Comparison of ENCODE assay signal across 19 cellular contexts in the genomic region with DNA sequence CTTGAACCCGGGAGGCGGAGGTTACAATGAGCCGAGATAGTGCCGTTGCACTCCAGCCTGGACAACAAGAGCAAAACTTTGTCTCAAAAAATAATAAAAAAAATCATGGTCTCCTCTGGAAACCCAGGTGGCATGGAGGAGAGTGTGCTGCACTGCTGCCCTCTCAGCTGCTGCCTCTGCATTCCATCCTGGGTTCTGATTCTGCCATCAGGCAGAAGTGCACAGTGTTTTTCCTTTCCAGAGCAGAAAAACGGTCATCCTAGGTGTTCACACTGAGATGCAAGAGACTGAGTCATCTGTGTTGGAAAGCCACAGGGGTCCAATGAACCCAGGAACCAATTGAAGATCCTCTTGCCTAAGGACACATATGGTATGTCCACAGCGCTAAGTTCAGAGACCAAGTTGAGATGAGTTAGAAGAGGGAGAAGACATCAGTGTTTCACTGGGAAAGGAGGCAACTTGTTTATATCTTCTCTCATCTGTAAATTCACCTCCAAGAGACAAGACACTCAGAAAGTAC.
DNase-seq lines count a peak whose midpoint lies in the region; ATAC-seq, FAIRE-seq and TF ChIP-seq lines count a peak whose summit lies in the region.
"Had no signal": no experiment of that assay in that cellular context is flagged by ENCODE, and none has a peak within 500 bp of the region (broad histone marks: within the 10 kb centered on the region; RNA-seq: fewer than 3 reads in every experiment).

No MANE protein-coding gene starts in this region.

- H3K4me1 ChIP-seq in Loucy (ENCODE audit: insufficient read depth, low read length, poor library complexity, severe bottlenecking): peaks cover 91% of the 10 kb centered on the region
- H3K4me1 ChIP-seq in foreskin keratinocyte: peaks cover 43% of the 10 kb centered on the region
- peaks cover 0 to 7% (median 5%) of the 10 kb centered on the region in 4 donors for H3K4me1 ChIP-seq in transverse colon

- H4K20me1 ChIP-seq in Loucy (ENCODE audit: insufficient read depth, low read length, poor library complexity, severe bottlenecking): no peaks in the 10 kb centered on the region
- no peaks in the 10 kb centered on the region for H4K20me1 ChIP-seq in SU-DHL-6 (ENCODE audit: low read depth, low read length)

- peaks cover 8% of the 10 kb centered on the region for H3F3A ChIP-seq in Loucy (ENCODE audit: low read depth)
- H3F3A ChIP-seq in SU-DHL-6 (ENCODE audit: insufficient read depth): peaks cover 30% of the 10 kb centered on the region

- H3K27me3 ChIP-seq in Loucy (ENCODE audit: insufficient read depth, low read length, poor library complexity, severe bottlenecking) (no peaks in the 10 kb centered on the region), SU-DHL-6 (ENCODE audit: low read length) (no peaks in the 10 kb centered on the region), foreskin keratinocyte (no peaks in the 10 kb centered on the region), transverse colon (no peaks in the 10 kb centered on the region)

- H3K79me2 ChIP-seq in Loucy (ENCODE audit: insufficient read depth, low read length) (peaks cover 11% of the 10 kb centered on the region), SU-DHL-6 (ENCODE audit: insufficient read depth, low read length) (no peaks in the 10 kb centered on the region)

- H3K9me3 ChIP-seq in Loucy (ENCODE audit: insufficient read depth, low read depth, low read length): no peaks in the 10 kb centered on the region
- no peaks in the 10 kb centered on the region for H3K9me3 ChIP-seq in SU-DHL-6 (ENCODE audit: insufficient read depth, low read length)
- H3K9me3 ChIP-seq in transverse colon: no peaks in the 10 kb centered on the region

- no peaks in the 10 kb centered on the region for H3K9me2 ChIP-seq in Loucy (replicated peaks; ENCODE audit: low read depth, low read length)
- no peaks in the 10 kb centered on the region for H3K9me2 ChIP-seq in SU-DHL-6 (replicated peaks; ENCODE audit: insufficient read depth, low read length)

- H3K4me2 ChIP-seq in Loucy (ENCODE audit: low read depth, low read length, poor library complexity, severe bottlenecking) (no peak overlapping the region), SU-DHL-6 (ENCODE audit: low read depth, low read length, poor library complexity, severe bottlenecking) (no peak overlapping the region)

- no peak for FAIRE-seq in GM19239 (lab: Jason Lieb, UNC)
- FAIRE-seq: endometrium, G401.6, islet of Langerhans had no signal

- TF ChIP-seq CTCF in Loucy (conservative IDR thresholded peaks at IDR 0.05; ENCODE audit: low read length) (no peak), SU-DHL-6 (IDR thresholded peaks at IDR 0.05; ENCODE audit: insufficient read depth, low read length, poor library complexity, severe bottlenecking) (no peak), foreskin keratinocyte (conservative IDR thresholded peaks at IDR 0.05) (no peak), transverse colon (IDR thresholded peaks at IDR 0.05) (no peak)

- H3K36me3 ChIP-seq in Loucy (ENCODE audit: insufficient read depth, low read length) (no peaks in the 10 kb centered on the region), SU-DHL-6 (ENCODE audit: low read length) (no peaks in the 10 kb centered on the region), transverse colon (no peaks in the 10 kb centered on the region)

- TF ChIP-seq POLR2A in transverse colon (IDR thresholded peaks at IDR 0.05): no peak

- TF ChIP-seq EP300 in transverse colon (IDR thresholded peaks at IDR 0.05; ENCODE audit: low read depth): no peak

- in situ Hi-C loops in transverse colon (cut with MboI; ENCODE audit: low pct_ligation_motif_present in 1 of 4, low pct_unique_long_range_greater_than_20kb in 1 of 4, low sequenced_read_pairs in 3 of 4): no loop called here

- H3K4me3 ChIP-seq in Loucy (ENCODE audit: low read length, poor library complexity, severe bottlenecking) (no peak overlapping the region), SU-DHL-6 (ENCODE audit: insufficient read depth, low read length, poor library complexity, severe bottlenecking) (no peak overlapping the region), transverse colon (no peak overlapping the region)

- 93 to 95% methylated on average over 6 of the region's 6 CpGs for WGBS in transverse colon (ENCODE audit: low coverage in 1 of 2), 2 donors

- DNase-seq in foreskin keratinocyte (no peak), transverse colon (no peak), cortex of kidney (lab: John Stamatoyannopoulos, UW) (no peak), GM19239 (ENCODE audit: insufficient read length, low spot score) (no peak)
- no peak for DNase-seq in activated CD4-positive, CD25-positive, alpha-beta regulatory T cell (lab: John Stamatoyannopoulos, UW)
- DNase-seq: activated CD4-positive, alpha-beta T cell treated with anti-CD3 and anti-CD28 coated beads, Interleukin-2, amount 50 U/mL, for 1 hour; activated naive CD8-positive, alpha-beta T cell treated with anti-CD3 and anti-CD28 coated beads, Interleukin-2, amount 10 ng/mL, durations not matched to agents 7 days and 5 days; activated T-cell treated with anti-CD3 and anti-CD28 coated beads, Interleukin-2, amount 50 U/mL, for 4 hours; CD8-positive, alpha-beta memory T cell; central memory CD4-positive, alpha-beta T cell; glutamatergic neuron; mesendoderm had no signal

- H3K9ac ChIP-seq in Loucy (ENCODE audit: low read depth, low read length, poor library complexity, severe bottlenecking) (peak overlapping the region; percentile 96), SU-DHL-6 (ENCODE audit: low read length) (no peak overlapping the region)

- H3K27ac ChIP-seq in SU-DHL-6 (ENCODE audit: low read depth, low read length) (0 out of 2 replicates have a peak overlapping the region, but pooled peaks have one; percentile 8), foreskin keratinocyte (peak overlapping the region; percentile 39), transverse colon (peak overlapping the region; percentile 61 to 73 (median 70))

- intact Hi-C loops in transverse colon (cut with DNase I; ENCODE audit: low total_unique reads): no loop called here

- H2AFZ ChIP-seq in Loucy (ENCODE audit: low read length) (no peak overlapping the region), SU-DHL-6 (ENCODE audit: low read depth, low read length, severe bottlenecking) (no peak overlapping the region)

- no peak for ATAC-seq in foreskin keratinocyte
- ATAC-seq: activated T-cell treated with anti-CD3 and anti-CD28 coated beads, Interleukin-2, amount 50 U/mL, for 4 hours; Right ventricle myocardium inferior; stimulated activated memory B cell treated with anti-CD40 and anti-IgM and Interleukin-4, amounts not matched to agents 10 μg/mL and 1 μg/mL and 100 μg/mL, for 72 hours had no signal

Comparison
In these comparisons a context has a peak if more than half of its experiments do, and no peak if none do; other contexts are left out.
1. H3K27ac ChIP-seq: peak in every context shown above with its lines; median percentile 70 in transverse colon; 39 in foreskin keratinocyte; 8 in SU-DHL-6.